ENCODE assay signal across 18 cellular contexts in the genomic region with DNA sequence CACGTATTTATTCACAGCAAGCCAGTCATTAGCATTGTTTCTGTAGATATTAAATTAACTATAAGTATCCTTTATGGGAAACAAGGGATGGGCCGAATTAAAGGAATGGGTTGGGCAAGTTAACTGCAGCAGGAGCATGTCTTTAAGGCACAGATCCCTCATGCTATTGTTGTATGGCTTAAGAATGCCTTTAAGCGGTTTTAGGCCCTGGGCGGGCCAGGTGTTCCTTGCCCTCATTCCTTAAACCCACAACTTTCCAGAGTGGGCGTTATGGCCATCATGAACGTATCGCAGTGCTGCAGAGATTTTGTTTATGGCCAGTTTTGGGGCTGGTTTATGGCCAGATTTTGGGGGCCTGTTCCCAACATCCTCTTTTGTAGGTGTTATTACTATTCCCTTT. TPM values are rescaled to one million over a fixed set of nuclear protein-coding genes. Genes with fewer than 3 reads are reported as not detected.
DNase-seq lines count a peak whose midpoint lies in the region; ATAC-seq and TF ChIP-seq lines count a peak whose summit lies in the region.
"Had no signal": no experiment of that assay in that cellular context is flagged by ENCODE, and none has a peak within 500 bp of the region (broad histone marks: within the 10 kb centered on the region; RNA-seq: fewer than 3 reads in every experiment).

No MANE protein-coding gene starts in this region.

- peaks cover 60% of the 10 kb centered on the region for H3K4me1 ChIP-seq in cardiac muscle cell (ENCODE audit: low read depth)
- H3K4me1 ChIP-seq in left ventricle myocardium inferior = peaks cover 77% of the 10 kb centered on the region
- H3K4me1 ChIP-seq in mesenchymal stem cell (ENCODE audit: control insufficient read depth, insufficient read depth, low read depth, low read length) = no peaks in the 10 kb centered on the region
- peaks cover 0 to 6% (median 0%) of the 10 kb centered on the region in 4 donors for H3K4me1 ChIP-seq in Peyer's patch
- H3K4me1 ChIP-seq in A673 (ENCODE audit: insufficient read depth, low read length, poor library complexity, severe bottlenecking) = no peaks in the 10 kb centered on the region

- H3K27me3 Mint-ChIP-seq in stimulated activated memory B cell treated with anti-CD40 and anti-IgM and Interleukin-4, amounts not matched to agents 10 μg/mL and 1 μg/mL and 100 μg/mL, for 72 hours = no peaks in the 10 kb centered on the region
- H3K27me3 Mint-ChIP-seq: CD4-positive, alpha-beta memory T cell had no signal

- H3K79me1 ChIP-seq in mesenchymal stem cell (replicated peaks; ENCODE audit: low read length, poor library complexity, severe bottlenecking) = peaks cover 21% of the 10 kb centered on the region

- no peak overlapping the region for H3K23ac ChIP-seq in mesenchymal stem cell (ENCODE audit: low read length in 2 of 2)

- H2BK15ac ChIP-seq in mesenchymal stem cell (ENCODE audit: low read depth, poor library complexity, severe bottlenecking) = no peak overlapping the region

- H3K18ac ChIP-seq in mesenchymal stem cell (ENCODE audit: low read depth in 1 of 2, low read length in 2 of 2) = peak overlapping the region; percentile 12 to 48

- H3K36me3 ChIP-seq in cardiac muscle cell (no peaks in the 10 kb centered on the region), left ventricle myocardium inferior (no peaks in the 10 kb centered on the region), mesenchymal stem cell (ENCODE audit: control insufficient read depth in 1 of 2, insufficient read depth in 2 of 2, low read depth in 1 of 2, low read length in 2 of 2) (no peaks in the 10 kb centered on the region), Peyer's patch (no peaks in the 10 kb centered on the region), A673 (ENCODE audit: insufficient read depth, low read length, poor library complexity, severe bottlenecking) (no peaks in the 10 kb centered on the region)

- peaks cover 42% of the 10 kb centered on the region for H3K4me1 Mint-ChIP-seq in stimulated activated memory B cell treated with anti-CD40 and anti-IgM and Interleukin-4, amounts not matched to agents 10 μg/mL and 1 μg/mL and 100 μg/mL, for 72 hours

- H2AK5ac ChIP-seq in mesenchymal stem cell (ENCODE audit: low read length, severe bottlenecking) = no peak overlapping the region

- H3K36me3 Mint-ChIP-seq in stimulated activated memory B cell treated with anti-CD40 and anti-IgM and Interleukin-4, amounts not matched to agents 10 μg/mL and 1 μg/mL and 100 μg/mL, for 72 hours = peaks cover 51% of the 10 kb centered on the region

- intact Hi-C loops in left ventricle myocardium inferior (cut with micrococcal nuclease) = no loop called here
- intact Hi-C loops in A673 (cut with micrococcal nuclease; ENCODE audit: unreplicated experiment) = no loop called here

- TF ChIP-seq CTCF in cardiac muscle cell (IDR thresholded peaks at IDR 0.05; ENCODE audit: low read depth, low read length) (no peak), left ventricle myocardium inferior (IDR thresholded peaks at IDR 0.05; ENCODE audit: borderline replicate concordance) (no peak), Peyer's patch (IDR thresholded peaks at IDR 0.05) (no peak), A673 (conservative IDR thresholded peaks at IDR 0.05; ENCODE audit: low read depth, low read length) (no peak)

- no peak overlapping the region for H3K14ac ChIP-seq in mesenchymal stem cell (ENCODE audit: low read length in 2 of 2)

- peak overlapping the region in 1 of 2 experiments; percentile 54 for H2BK12ac ChIP-seq in mesenchymal stem cell (ENCODE audit: low read length in 2 of 2)

- BruUV-seq in A673 (replicated peaks; lab: Mats Ljungman, UMichigan) = no TSS peak

- H3K4ac ChIP-seq in mesenchymal stem cell (ENCODE audit: low read depth in 1 of 2, low read length in 2 of 2) = peak overlapping the region; percentile 15 to 35

- peak overlapping the region; percentile 91 for H3K27ac ChIP-seq in cardiac muscle cell
- no peak overlapping the region for H3K27ac ChIP-seq in left ventricle myocardium inferior (replicated peaks)
- H3K27ac ChIP-seq in mesenchymal stem cell (ENCODE audit: low read length, poor library complexity, severe bottlenecking) = no peak overlapping the region
- no peak overlapping the region for H3K27ac ChIP-seq in Peyer's patch
- no peak overlapping the region for H3K27ac ChIP-seq in A673 (ENCODE audit: low read depth, low read length, poor library complexity, severe bottlenecking)
- H3K27ac ChIP-seq: 22Rv1, GM23248 had no signal

- CTCF ChIA-PET in A673 (lab: Charles Lee) = no interaction called here

- TF ChIP-seq POLR2A in Peyer's patch (IDR thresholded peaks at IDR 0.05) = no peak

- DNase-seq in cardiac muscle cell (ENCODE audit: low read depth in 1 of 2, low spot score in 1 of 2) (no peak), left ventricle myocardium inferior (no peak), mesenchymal stem cell (no peak), Peyer's patch (no peak), A673 (ENCODE audit: low spot score) (no peak)
- DNase-seq: ACHN; AML-193; C1 segment of cervical spinal cord; Calu3; CD4-positive, alpha-beta memory T cell; COR-L47; DMS53; DMS79 treated with DMSO at 0.1 percent for 48 hours; GM23248; H7; HCEC 1CT had no signal

- ATAC-seq in stimulated activated memory B cell treated with anti-CD40 and anti-IgM and Interleukin-4, amounts not matched to agents 10 μg/mL and 1 μg/mL and 100 μg/mL, for 72 hours = no peak

- peak overlapping the region; percentile 11 for H3K27ac Mint-ChIP-seq in stimulated activated memory B cell treated with anti-CD40 and anti-IgM and Interleukin-4, amounts not matched to agents 10 μg/mL and 1 μg/mL and 100 μg/mL, for 72 hours
- H3K27ac Mint-ChIP-seq: CD4-positive, alpha-beta memory T cell had no signal

- no peak overlapping the region for H4K91ac ChIP-seq in mesenchymal stem cell (ENCODE audit: low read length)

- no peak overlapping the region for H2BK120ac ChIP-seq in mesenchymal stem cell (ENCODE audit: low read depth, low read length)

- H3K4me2 ChIP-seq in mesenchymal stem cell (ENCODE audit: low read length, poor library complexity, severe bottlenecking) = no peak overlapping the region

- H3K9ac ChIP-seq in mesenchymal stem cell (ENCODE audit: low read length) = no peak overlapping the region
- H3K9ac ChIP-seq: GM23248 had no signal

- WGBS in mesenchymal stem cell = 94% methylated on average over 3 of the region's 7 CpGs

- no peaks in the 10 kb centered on the region for H3K9me3 ChIP-seq in cardiac muscle cell (ENCODE audit: low read depth)
- H3K9me3 ChIP-seq in left ventricle myocardium inferior (replicated peaks) = no peaks in the 10 kb centered on the region
- H3K9me3 ChIP-seq in mesenchymal stem cell (ENCODE audit: control insufficient read depth, low read length) = no peaks in the 10 kb centered on the region
- H3K9me3 ChIP-seq in Peyer's patch = no peaks in the 10 kb centered on the region
- H3K9me3 ChIP-seq in A673 (ENCODE audit: low read depth, low read length, poor library complexity, severe bottlenecking) = no peaks in the 10 kb centered on the region

- no peak overlapping the region for H4K8ac ChIP-seq in mesenchymal stem cell (ENCODE audit: low read length)

- POLR2A ChIA-PET in A673 (lab: Charles Lee; ENCODE audit: low non-redundant PET) = no interaction called here

- no peaks in the 10 kb centered on the region for H3K27me3 ChIP-seq in cardiac muscle cell
- H3K27me3 ChIP-seq in left ventricle myocardium inferior (ENCODE audit: low read depth) = no peaks in the 10 kb centered on the region
- no peaks in the 10 kb centered on the region for H3K27me3 ChIP-seq in mesenchymal stem cell (ENCODE audit: control insufficient read depth in 1 of 2, insufficient read depth in 1 of 2, low read length in 2 of 2)
- H3K27me3 ChIP-seq in Peyer's patch = no peaks in the 10 kb centered on the region
- no peaks in the 10 kb centered on the region for H3K27me3 ChIP-seq in A673 (replicated peaks; ENCODE audit: insufficient read depth, low read depth, low read length, poor library complexity)

- no peak overlapping the region for H2AFZ ChIP-seq in mesenchymal stem cell (ENCODE audit: low read depth, low read length)
- H2AFZ ChIP-seq: GM23248 had no signal

- H3K9me3 Mint-ChIP-seq in stimulated activated memory B cell treated with anti-CD40 and anti-IgM and Interleukin-4, amounts not matched to agents 10 μg/mL and 1 μg/mL and 100 μg/mL, for 72 hours = no peaks in the 10 kb centered on the region
- H3K9me3 Mint-ChIP-seq: CD4-positive, alpha-beta memory T cell had no signal

- H2BK5ac ChIP-seq in mesenchymal stem cell (ENCODE audit: low read depth, low read length, poor library complexity, severe bottlenecking) = no peak overlapping the region

- H3K4me3 Mint-ChIP-seq in stimulated activated memory B cell treated with anti-CD40 and anti-IgM and Interleukin-4, amounts not matched to agents 10 μg/mL and 1 μg/mL and 100 μg/mL, for 72 hours = no peak overlapping the region
- H3K4me3 Mint-ChIP-seq: CD4-positive, alpha-beta memory T cell had no signal

- no peak overlapping the region for H3K4me3 ChIP-seq in cardiac muscle cell
- H3K4me3 ChIP-seq in left ventricle myocardium inferior = no peak overlapping the region
- H3K4me3 ChIP-seq in mesenchymal stem cell (ENCODE audit: insufficient read depth in 1 of 2, low read depth in 1 of 2, low read length in 2 of 2) = no peak overlapping the region
- H3K4me3 ChIP-seq in Peyer's patch = no peak overlapping the region
- H3K4me3 ChIP-seq in A673 (ENCODE audit: low read depth, low read length, poor library complexity, severe bottlenecking) = no peak overlapping the region
- H3K4me3 ChIP-seq: GM23248 had no signal

RNA-seq across cellular contexts. Expression of a gene that starts 9.1 kb away (rescaled TPM):
- total RNA-seq in cardiac muscle cell = 91.9 and 107 TPM in 2 replicates
- polyA plus RNA-seq in cardiac muscle cell = 84.2 and 101 TPM in 2 replicates
- 63.2 TPM for total RNA-seq in left ventricle myocardium inferior
- polyA plus RNA-seq in mesenchymal stem cell (2013, experiment 1 of 2) = 40.3 TPM
- polyA plus RNA-seq in mesenchymal stem cell (2013, experiment 2 of 2) = 38.8 TPM
- 100 to 1,000 TPM; 124 to 180 (median 142) TPM for total RNA-seq in Peyer's patch
- 50.6 and 62.4 TPM in 2 replicates for total RNA-seq in A673 (2021)

RNA-seq across cellular contexts. Expression of a gene that starts 9.3 kb away (rescaled TPM):
- total RNA-seq in cardiac muscle cell (44.5 and 50.2 TPM in 2 replicates), left ventricle myocardium inferior (71.3 TPM), Peyer's patch (10 to 100 TPM; 36.3 to 67.6 (median 56.1) TPM), A673 (2021) (39.6 and 40.1 TPM in 2 replicates)
- polyA plus RNA-seq in cardiac muscle cell = 118 and 134 TPM in 2 replicates
- 95.1 TPM for polyA plus RNA-seq in mesenchymal stem cell (2013, experiment 1 of 2)
- 104 TPM for polyA plus RNA-seq in mesenchymal stem cell (2013, experiment 2 of 2)
